Comparison of ENCODE assay signal across 27 cellular contexts in the genomic region with DNA sequence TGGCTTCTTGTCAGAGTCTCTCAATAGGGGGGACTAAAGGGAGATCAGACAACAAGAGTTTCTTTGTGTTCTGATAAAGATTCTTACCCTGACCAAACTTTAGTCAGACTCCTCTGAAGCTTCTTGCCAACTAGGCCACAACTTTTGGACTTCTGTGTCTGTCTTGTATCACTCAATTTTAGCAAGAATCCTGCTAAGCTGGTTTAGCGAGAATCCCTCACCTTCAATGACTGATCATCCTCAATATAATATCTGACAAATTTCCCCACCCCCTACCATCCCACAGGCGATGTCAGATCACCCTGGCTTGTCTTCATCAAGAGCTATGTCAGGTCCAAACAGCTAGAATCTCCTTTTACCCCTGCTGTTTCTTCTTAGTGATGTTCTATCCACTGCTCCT.
"Had no signal": no experiment of that assay in that cellular context is flagged by ENCODE, and none has a peak within 500 bp of the region (broad histone marks: within the 10 kb centered on the region; RNA-seq: fewer than 3 reads in every experiment).

No MANE protein-coding gene starts in this region.

- H3K4me1 ChIP-seq: esophagus muscularis mucosa, gastroesophageal sphincter, upper lobe of left lung had no signal

- H3K4me3 Mint-ChIP-seq: activated CD8-positive, alpha-beta T cell treated with anti-CD3 and anti-CD28 coated beads, Interleukin-2, amount 10 ng/mL, durations not matched to agents 7 days and 5 days; activated naive CD8-positive, alpha-beta T cell treated with anti-CD3 and anti-CD28 coated beads, Interleukin-2, amount 50 U/mL, for 24 hours; activated T-helper 1 cell treated with anti-CD3 and anti-CD28 coated beads, Interleukin-12 subunit alpha, Interleukin-12 subunit beta, Interleukin-2, Interleukin-4 antibody, amounts not matched to agents 30 ng/mL and 10 ng/mL and 1 ng/mL, durations not matched to agents 14 hours and 24 hours and 36 hours; effector memory CD8-positive, alpha-beta T cell; naive B cell; neural progenitor cell had no signal

- H3K27ac ChIP-seq: brain microvascular endothelial cell, dorsolateral prefrontal cortex, esophagus muscularis mucosa, gastroesophageal sphincter, neural progenitor cell, spleen, thoracic aorta, upper lobe of left lung had no signal

- H3K4me2 ChIP-seq: neural progenitor cell had no signal

- H3K27ac Mint-ChIP-seq: activated CD8-positive, alpha-beta T cell treated with anti-CD3 and anti-CD28 coated beads, Interleukin-2, amount 10 ng/mL, durations not matched to agents 7 days and 5 days; activated naive CD8-positive, alpha-beta T cell treated with anti-CD3 and anti-CD28 coated beads, Interleukin-2, amount 50 U/mL, for 24 hours; activated T-helper 1 cell treated with anti-CD3 and anti-CD28 coated beads, Interleukin-12 subunit alpha, Interleukin-12 subunit beta, Interleukin-2, Interleukin-4 antibody, amounts not matched to agents 30 ng/mL and 10 ng/mL and 1 ng/mL, durations not matched to agents 14 hours and 24 hours and 36 hours; effector memory CD8-positive, alpha-beta T cell; naive B cell; neural progenitor cell; progenitor cell of endocrine pancreas had no signal

- H3K36me3 ChIP-seq: brain microvascular endothelial cell, esophagus muscularis mucosa, gastroesophageal sphincter, neural progenitor cell, spleen, thoracic aorta, upper lobe of left lung had no signal

- H3K4me3 ChIP-seq: dorsolateral prefrontal cortex, esophagus muscularis mucosa, gastroesophageal sphincter, neural progenitor cell, spleen, thoracic aorta, upper lobe of left lung had no signal

- H3K36me3 Mint-ChIP-seq: naive B cell, neural progenitor cell had no signal

- H3K9ac ChIP-seq: neural progenitor cell had no signal

- H3K27me3 Mint-ChIP-seq: activated naive CD8-positive, alpha-beta T cell treated with anti-CD3 and anti-CD28 coated beads, Interleukin-2, amount 50 U/mL, for 24 hours; effector memory CD8-positive, alpha-beta T cell; naive B cell; progenitor cell of endocrine pancreas had no signal

- ATAC-seq: activated CD8-positive, alpha-beta T cell treated with anti-CD3 and anti-CD28 coated beads, Interleukin-2, amount 10 ng/mL, durations not matched to agents 7 days and 5 days; activated naive CD8-positive, alpha-beta T cell treated with anti-CD3 and anti-CD28 coated beads, Interleukin-2, amount 50 U/mL, for 24 hours; effector memory CD8-positive, alpha-beta T cell; gastroesophageal sphincter; left colon had no signal

- H3K9me3 Mint-ChIP-seq: activated naive CD8-positive, alpha-beta T cell treated with anti-CD3 and anti-CD28 coated beads, Interleukin-2, amount 50 U/mL, for 24 hours; activated T-helper 1 cell treated with anti-CD3 and anti-CD28 coated beads, Interleukin-12 subunit alpha, Interleukin-12 subunit beta, Interleukin-2, Interleukin-4 antibody, amounts not matched to agents 30 ng/mL and 10 ng/mL and 1 ng/mL, durations not matched to agents 14 hours and 24 hours and 36 hours; neural progenitor cell had no signal

- H3K27me3 ChIP-seq: brain microvascular endothelial cell, dorsolateral prefrontal cortex, esophagus muscularis mucosa, gastroesophageal sphincter, neural progenitor cell, spleen, upper lobe of left lung had no signal

- H3K4me1 Mint-ChIP-seq: activated naive CD8-positive, alpha-beta T cell treated with anti-CD3 and anti-CD28 coated beads, Interleukin-2, amount 50 U/mL, for 24 hours; naive B cell had no signal

- H3K9me3 ChIP-seq: esophagus muscularis mucosa, gastroesophageal sphincter, spleen, thoracic aorta, upper lobe of left lung had no signal

- DNase-seq: activated CD4-positive, alpha-beta T cell treated with anti-CD3 and anti-CD28 coated beads for 1 hour; activated CD4-positive, alpha-beta T cell treated with anti-CD3 and anti-CD28 coated beads, Interleukin-2, amount 50 U/mL, for 1 hour; activated CD8-positive, alpha-beta T cell treated with anti-CD3 and anti-CD28 coated beads, Interleukin-2, amount 10 ng/mL, durations not matched to agents 7 days and 5 days; activated gamma-delta T cell; activated naive CD4-positive, alpha-beta T cell treated with anti-CD3 and anti-CD28 coated beads, Interleukin-2, amount 50 U/mL, for 16 hours; activated naive CD8-positive, alpha-beta T cell treated with anti-CD3 and anti-CD28 coated beads, Interleukin-2, amount 50 U/mL, for 24 hours; anterior cingulate cortex; brain microvascular endothelial cell; central memory CD4-positive, alpha-beta T cell; dorsolateral prefrontal cortex; effector memory CD8-positive, alpha-beta T cell; head of caudate nucleus; hypothalamus; left colon; mesenchymal stem cell; naive B cell; spleen; stimulated activated CD4-positive, alpha-beta T cell treated with anti-CD3 and anti-CD28 coated beads, Interleukin-4, amount 100 ng/mL, for 1 hour; stimulated activated naive CD4-positive, alpha-beta T cell treated with Interleukin-2 at 50 U/mL for 16 hours; T-helper 9 cell; upper lobe of left lung had no signal
